ENCODE assay signal across 9 cellular contexts in genomic region chr12:53051881-53052412, GRCh38. TPM values are rescaled to one million over a fixed set of nuclear protein-coding genes. Genes with fewer than 3 reads are reported as not detected.
DNase-seq lines count a peak whose midpoint lies in the region; FAIRE-seq and TF ChIP-seq lines count a peak whose summit lies in the region.
"Had no signal": no experiment of that assay in that cellular context is flagged by ENCODE, and none has a peak within 500 bp of the region (broad histone marks: within the 10 kb centered on the region; RNA-seq: fewer than 3 reads in every experiment).

No MANE protein-coding gene starts in this region.

- 39 to 69% methylated on average over 5 to 7 of the region's 7 CpGs for WGBS in thyroid gland, 2 donors

- FAIRE-seq in H54 (lab: Jason Lieb, UNC), result no peak

- H3K27ac ChIP-seq in dorsolateral prefrontal cortex (peak overlapping the region; percentile 92 to 100 (median 99)), thyroid gland (peak overlapping the region; percentile 98 to 100 (median 99))
- H3K27ac ChIP-seq: SJCRH30 had no signal

- no peak for TF ChIP-seq POLR2A in thyroid gland (IDR thresholded peaks at IDR 0.05)
- TF ChIP-seq POLR2A in H54 (IDR thresholded peaks at IDR 0.05; ENCODE audit: low read depth, low read length), result no peak

- no peaks in the 10 kb centered on the region for H3K9me3 ChIP-seq in NT2/D1 (ENCODE audit: insufficient read depth, low read length)
- H3K9me3 ChIP-seq in thyroid gland, result no peaks in the 10 kb centered on the region
- H3K9me3 ChIP-seq: SJCRH30 had no signal

- H3K4me3 ChIP-seq in NT2/D1 (ENCODE audit: insufficient read length, low read depth) (no peak overlapping the region), dorsolateral prefrontal cortex (peak overlapping the region in 58 of 59 donors; percentile 4 to 96 (median 76)), thyroid gland (replicated peaks in 1 of 3) (peak overlapping the region in 1 of 3 donors; percentile 57)
- H3K4me3 ChIP-seq: SJCRH30 had no signal

- H3K9ac ChIP-seq in NT2/D1 (ENCODE audit: insufficient read length, low read depth), result peak overlapping the region; percentile 58

- DNase-seq in NT2/D1 (ENCODE audit: low read depth, low spot score), result no peak
- peak in 4 of 10 donors; percentile 8 to 24 (median 20) for DNase-seq in dorsolateral prefrontal cortex
- DNase-seq in mesenteric fat pad (ENCODE audit: low spot score), result peak; percentile 73
- DNase-seq in thyroid gland, result no peak
- no peak for DNase-seq in H54 (ENCODE audit: insufficient read length, low spot score)
- DNase-seq in NCI-H1048 (lab: John Stamatoyannopoulos, UW), result no peak
- DNase-seq in GDM1 (lab: John Stamatoyannopoulos, UW), result no peak
- DNase-seq: effector memory CD4-positive, alpha-beta T cell had no signal

- peaks cover 8% of the 10 kb centered on the region for H3K36me3 ChIP-seq in NT2/D1 (ENCODE audit: insufficient read depth, insufficient read length, low read length)
- peaks cover 7 to 9% of the 10 kb centered on the region in 2 donors for H3K36me3 ChIP-seq in thyroid gland
- H3K36me3 ChIP-seq: SJCRH30 had no signal

- no peak for TF ChIP-seq CTCF in dorsolateral prefrontal cortex (IDR thresholded peaks at IDR 0.05 in 54 of 56, conservative IDR thresholded peaks at IDR 0.05 in 2 of 56; ENCODE audit: low read depth in 1 of 56, partially characterized antibody in 56 of 56)
- no peak for TF ChIP-seq CTCF in thyroid gland (IDR thresholded peaks at IDR 0.05)

- intact Hi-C loops in dorsolateral prefrontal cortex (cut with DNase I), result no loop called here
- intact Hi-C loops in thyroid gland (cut with DNase I), result no loop called here

- no peaks in the 10 kb centered on the region for H3K27me3 ChIP-seq in NT2/D1 (ENCODE audit: insufficient read depth, insufficient read length)
- no peaks in the 10 kb centered on the region for H3K27me3 ChIP-seq in dorsolateral prefrontal cortex
- H3K27me3 ChIP-seq in thyroid gland, result no peaks in the 10 kb centered on the region
- H3K27me3 ChIP-seq: SJCRH30 had no signal

- H3K4me1 ChIP-seq in NT2/D1 (ENCODE audit: insufficient read depth, insufficient read length) (peaks cover 48% of the 10 kb centered on the region), thyroid gland (peaks cover 70 to 74% of the 10 kb centered on the region in 2 donors)

RNA-seq across cellular contexts. Expression of gene TNS2, which starts 2.1 kb away (rescaled TPM):
- total RNA-seq in dorsolateral prefrontal cortex (100 to 1,000 TPM in 57 of 120 experiments, 10 to 100 TPM in 63; 51.8 to 194 (median 96.4) TPM), mesenteric fat pad (210 TPM), thyroid gland (100 to 1,000 TPM in 3 of 4 donors, 10 to 100 TPM in 1; 86.7 to 179 (median 114) TPM)

RNA-seq across cellular contexts. Expression of gene SPRYD3, which starts 27.2 kb away (rescaled TPM):
- total RNA-seq in dorsolateral prefrontal cortex, result 100 to 1,000 TPM in 119 of 120 experiments, 10 to 100 TPM in 1; 74.6 to 263 (median 181) TPM
- 46.2 TPM for total RNA-seq in mesenteric fat pad
- 10 to 100 TPM; 37.8 to 82.7 (median 58.9) TPM for total RNA-seq in thyroid gland

RNA-seq across cellular contexts. Expression of gene IGFBP6, which starts 45.5 kb away (rescaled TPM):
- total RNA-seq in dorsolateral prefrontal cortex (10 to 100 TPM in 119 of 120 experiments, 1 to 10 TPM in 1; 9.9 to 54.8 (median 21.6) TPM), mesenteric fat pad (195 TPM), thyroid gland (100 to 1,000 TPM in 3 of 4 donors, 10 to 100 TPM in 1; 76.6 to 363 (median 186) TPM)

RNA-seq across cellular contexts. Expression of gene EIF4B, which starts 45.7 kb away (rescaled TPM):
- total RNA-seq in dorsolateral prefrontal cortex (100 to 1,000 TPM; 207 to 375 (median 283) TPM), mesenteric fat pad (393 TPM), thyroid gland (100 to 1,000 TPM; 428 to 704 (median 567) TPM)

RNA-seq across cellular contexts. Expression of gene SOAT2, which starts 51.3 kb away (rescaled TPM):
- total RNA-seq in dorsolateral prefrontal cortex, result under 1 TPM in 4 of 120 experiments, not detected in 116; 0.20 to 0.47 (median 0.30) TPM
- total RNA-seq in mesenteric fat pad, result not detected
- total RNA-seq in thyroid gland, result under 1 TPM in 1 of 4 donors, not detected in 3; 0.40 TPM
- total RNA-seq: SJCRH30 had no signal
